In the genomic region with DNA sequence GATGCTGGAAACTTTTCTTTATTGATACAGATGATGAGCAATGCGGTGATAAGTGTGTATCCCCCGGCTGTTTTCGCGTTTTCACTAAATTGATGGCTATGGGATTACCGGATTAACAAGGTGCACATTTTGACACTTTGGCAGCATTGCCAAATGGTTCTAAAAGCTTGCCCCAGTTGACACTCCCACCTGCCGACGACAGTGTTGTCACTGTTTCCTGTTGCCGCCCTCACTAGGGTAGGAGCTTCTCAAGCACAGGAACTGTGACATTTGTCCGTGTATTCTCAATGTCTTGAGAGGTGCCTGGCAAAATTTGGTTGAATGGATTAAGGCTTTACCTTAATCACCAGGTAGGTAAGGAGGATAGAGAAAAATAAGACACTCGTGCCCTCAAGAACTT, we compare ENCODE assay signal across 8 cellular contexts. TPM values are rescaled to one million over a fixed set of nuclear protein-coding genes. Genes with fewer than 3 reads are reported as not detected.
DNase-seq lines count a peak whose midpoint lies in the region; ATAC-seq and TF ChIP-seq lines count a peak whose summit lies in the region.

No MANE protein-coding gene starts in this region.

- peak overlapping the region; percentile 30; the same call in 1 of the 2 replicates for H3K4me2 ChIP-seq in MM.1S (ENCODE audit: low read depth, low read length)

- intact Hi-C loops in left lung (cut with DNase I) = loop anchor here in 1 of 2 donors (10.0 kb wide), 1 partner anchor 74 kb away; a partner anchor contains a TSS

- peaks cover 4% of the 10 kb centered on the region for H3F3A ChIP-seq in MM.1S (ENCODE audit: insufficient read depth, low read length)

- DNase-seq in MM.1S = peak; percentile 36
- DNase-seq in activated CD8-positive, alpha-beta memory T cell treated with anti-CD3 and anti-CD28 coated beads for 24 hours = peak; percentile 81
- DNase-seq in left lung = peak in 1 of 2 donors; percentile 82
- no peak for DNase-seq in anterior cingulate cortex (lab: John Stamatoyannopoulos, UW)
- no peak for DNase-seq in ecto neural progenitor cell (ENCODE audit: low spot score)

- no peaks in the 10 kb centered on the region for H3K9me3 ChIP-seq in MM.1S (replicated peaks; ENCODE audit: insufficient read depth, low read length)
- H3K9me3 ChIP-seq in left lung = no peaks in the 10 kb centered on the region
- no peaks in the 10 kb centered on the region for H3K9me3 ChIP-seq in subcutaneous abdominal adipose tissue (ENCODE audit: control insufficient read depth in 5 of 5, low read length in 5 of 5)

- H3K9me2 ChIP-seq in MM.1S (replicated peaks; ENCODE audit: insufficient read depth, low read length) = no peaks in the 10 kb centered on the region

- H3K9ac ChIP-seq in MM.1S (ENCODE audit: low read length) (no peak overlapping the region), subcutaneous abdominal adipose tissue (ENCODE audit: low read length in 5 of 5) (no peak overlapping the region)

- no peaks in the 10 kb centered on the region for H3K27me3 ChIP-seq in MM.1S (replicated peaks; ENCODE audit: insufficient read depth, low read length)
- no peaks in the 10 kb centered on the region for H3K27me3 ChIP-seq in left lung
- peaks cover 0 to under 1% (median 0%) of the 10 kb centered on the region in 5 donors for H3K27me3 ChIP-seq in subcutaneous abdominal adipose tissue (ENCODE audit: control insufficient read depth in 5 of 5, insufficient read depth in 4 of 5, low read length in 5 of 5)

- H3K4me1 ChIP-seq in MM.1S (ENCODE audit: low read length) = peaks cover 29% of the 10 kb centered on the region
- H3K4me1 ChIP-seq in left lung = peaks cover 8 to 85% of the 10 kb centered on the region in 2 donors
- peaks cover 5 to 29% (median 19%) of the 10 kb centered on the region in 5 donors for H3K4me1 ChIP-seq in subcutaneous abdominal adipose tissue (ENCODE audit: control insufficient read depth in 5 of 5, insufficient read depth in 5 of 5, low read length in 5 of 5)

- no peaks in the 10 kb centered on the region for H3K79me2 ChIP-seq in MM.1S (ENCODE audit: low read length)

- ATAC-seq in left lung (peak; percentile 6), GM21737 (IDR thresholded peaks at IDR 0.05; ENCODE audit: unreplicated experiment) (no peak)

- H3K27ac ChIP-seq in 22Rv1 (0 out of 2 replicates have a peak overlapping the region, but pooled peaks have one; percentile 18), MM.1S (ENCODE audit: low read length) (peak overlapping the region; percentile 45; the same call in 1 of the 2 replicates), left lung (peak overlapping the region; percentile 66 to 91), subcutaneous abdominal adipose tissue (ENCODE audit: low read depth, low read length) (peak overlapping the region; percentile 60)

- no peak for TF ChIP-seq CTCF in 22Rv1 (IDR thresholded peaks at IDR 0.05)
- no peak for TF ChIP-seq CTCF in MM.1S (IDR thresholded peaks at IDR 0.05; ENCODE audit: low read length)
- no peak for TF ChIP-seq CTCF in left lung (IDR thresholded peaks at IDR 0.05)

- H3K4me3 ChIP-seq in MM.1S (ENCODE audit: low read length) (no peak overlapping the region), left lung (peak overlapping the region in 1 of 2 donors; percentile 13), subcutaneous abdominal adipose tissue (ENCODE audit: low read depth in 1 of 5, low read length in 5 of 5) (peak overlapping the region in 3 of 5 donors; percentile 23 to 43 (median 41))

- no peaks in the 10 kb centered on the region for H4K20me1 ChIP-seq in MM.1S (ENCODE audit: insufficient read depth, low read length)

- no peak overlapping the region for H2AFZ ChIP-seq in MM.1S (ENCODE audit: low read length)

- H3K36me3 ChIP-seq in MM.1S (replicated peaks; ENCODE audit: insufficient read depth, low read length) (no peaks in the 10 kb centered on the region), left lung (peaks cover 0 to 10% of the 10 kb centered on the region in 2 donors), subcutaneous abdominal adipose tissue (ENCODE audit: control insufficient read depth in 5 of 5, insufficient read depth in 5 of 5, low read length in 5 of 5) (peaks cover 2 to 16% (median 8%) of the 10 kb centered on the region in 5 donors)

RNA-seq across cellular contexts. Expression of a gene that starts 9.8 kb away (rescaled TPM):
- 10 to 100 TPM; 83.2 to 89.7 TPM for total RNA-seq in left lung

Comparison
In these comparisons a context has a peak if more than half of its experiments do, and no peak if none do; other contexts are left out.
1. H3K27ac ChIP-seq: peak in every context shown above with its lines; median percentile 78 in left lung; 60 in subcutaneous abdominal adipose tissue; 45 in MM.1S; 18 in 22Rv1.
2. DNase-seq: peak in MM.1S (single experiment) and activated CD8-positive, alpha-beta memory T cell treated with anti-CD3 and anti-CD28 coated beads for 24 hours (single experiment); none in anterior cingulate cortex (0 of 58) and ecto neural progenitor cell (single experiment).